Comparison of ENCODE assay signal across 22 cellular contexts in genomic region chr1:210635108-210635507, GRCh38.
"Had no signal": no experiment of that assay in that cellular context is flagged by ENCODE, and none has a peak within 500 bp of the region (broad histone marks: within the 10 kb centered on the region; RNA-seq: fewer than 3 reads in every experiment).

No MANE protein-coding gene starts in this region.

- H3K4me1 ChIP-seq: uterus had no signal

- DNase-seq: cortex of kidney; effector memory CD8-positive, alpha-beta T cell; erythroblast; foreskin melanocyte; head of caudate nucleus; kidney; left colon; left ventricle myocardium superior; mesenchymal stem cell; midbrain; nucleus accumbens; ovary; right cardiac atrium; stimulated activated CD4-positive, alpha-beta T cell treated with anti-CD3 and anti-CD28 coated beads, Interleukin-2, amount 100 ng/mL, for 48 hours; stimulated activated naive CD4-positive, alpha-beta T cell treated with Interleukin-2 at 50 U/mL for 16 hours; trophoblast cell; uterus had no signal

- H3K9me3 ChIP-seq: ovary, uterus had no signal

- H3K27ac ChIP-seq: hepatocyte, neural progenitor cell, ovary, uterus had no signal

- ATAC-seq: effector memory CD8-positive, alpha-beta T cell; left colon; left ventricle myocardium superior; natural killer cell treated with Interleukin-12 subunit alpha and Interleukin-12 subunit beta and Interleukin-15 and Interleukin-18, amount 100 ng/mL, for 72 hours; right cardiac atrium had no signal

- H3K4me3 ChIP-seq: hepatocyte, lung, neural progenitor cell, ovary, smooth muscle cell, uterus had no signal

- FAIRE-seq: kidney had no signal

- H3K4me2 ChIP-seq: hepatocyte, neural progenitor cell, smooth muscle cell had no signal
